ENCODE assay signal across 1 cellular context in the genomic region with DNA sequence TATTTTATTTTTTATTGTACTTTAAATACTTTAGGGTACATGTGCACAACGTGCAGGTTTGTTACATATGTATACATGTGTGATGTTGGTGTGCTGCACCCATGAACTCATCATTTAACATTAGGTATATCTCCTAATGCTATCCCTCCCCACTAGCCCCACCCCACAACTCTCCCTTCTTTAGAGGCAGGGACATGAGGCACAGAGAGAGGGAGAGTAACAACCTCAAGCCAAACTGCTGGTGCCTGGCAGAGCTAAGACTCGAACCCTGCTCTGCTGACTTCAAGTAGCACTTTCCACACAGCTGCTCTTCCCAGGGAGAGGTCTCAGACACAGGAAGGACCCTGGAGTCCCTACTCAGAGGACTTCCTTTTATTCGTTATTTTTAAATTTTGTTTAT.
TF ChIP-seq lines count a peak whose summit lies in the region.

No MANE protein-coding gene starts in this region.

TF ChIP-seq in K562, 482 proteins besides CTCF, POLR2A, EP300 and RAD21 (continued from another document):
- TF ChIP-seq XRCC4 (IDR thresholded peaks at IDR 0.05; ENCODE audit: extremely low read depth, insufficient read depth, insufficient read length) (no peak), SMARCA4 (IDR thresholded peaks at IDR 0.05) (no peak), ADNP (tag; IDR thresholded peaks at IDR 0.05) (no peak)
